9 cellular contexts compared by ENCODE assay signal in genomic region chr3:186060222-186060621, GRCh38. TPM values are rescaled to one million over a fixed set of nuclear protein-coding genes. Genes with fewer than 3 reads are reported as not detected.
DNase-seq lines count a peak whose midpoint lies in the region; ATAC-seq lines count a peak whose summit lies in the region.
"Had no signal": no experiment of that assay in that cellular context is flagged by ENCODE, and none has a peak within 500 bp of the region (broad histone marks: within the 10 kb centered on the region; RNA-seq: fewer than 3 reads in every experiment).

No MANE protein-coding gene starts in this region.

- no peak overlapping the region for H3K4me3 ChIP-seq in Jurkat, Clone E6-1 (ENCODE audit: low read length)
- H3K4me3 ChIP-seq: adrenal gland had no signal

- no peaks in the 10 kb centered on the region for H3K9me3 Mint-ChIP-seq in activated T-cell treated with anti-CD3 and anti-CD28 coated beads, Interleukin-2, amount 50 U/mL, for 4 hours

- no peak overlapping the region for H3K4me3 Mint-ChIP-seq in activated T-cell treated with anti-CD3 and anti-CD28 coated beads, Interleukin-2, amount 50 U/mL, for 4 hours

- no peak for DNase-seq in activated T-cell treated with anti-CD3 and anti-CD28 coated beads, Interleukin-2, amount 50 U/mL, for 4 hours
- no peak for DNase-seq in activated T-cell treated with anti-CD3 and anti-CD28 coated beads, Interleukin-2, amount 50 U/mL, for 1 hour
- peak; percentile 100 for DNase-seq in Jurkat, Clone E6-1 (ENCODE audit: low read depth, low spot score)
- peak; percentile 57 for DNase-seq in stimulated activated CD8-positive, alpha-beta memory T cell treated with anti-CD3 and anti-CD28 coated beads, Interleukin-4, amount 100 ng/mL, for 48 hours
- DNase-seq in NCI-H187 (lab: John Stamatoyannopoulos, UW): no peak
- DNase-seq in CD1c-positive myeloid dendritic cell (ENCODE audit: extremely low spot score): no peak
- no peak for DNase-seq in activated CD8-positive, alpha-beta memory T cell treated with anti-CD3 and anti-CD28 coated beads, Interleukin-2, amount 50 U/mL, for 48 hours
- DNase-seq: adrenal gland had no signal

- ATAC-seq in activated T-cell treated with anti-CD3 and anti-CD28 coated beads, Interleukin-2, amount 50 U/mL, for 4 hours: peak; percentile 94 to 96
- peak; percentile 79 for ATAC-seq in GM21786 (IDR thresholded peaks at IDR 0.05; ENCODE audit: unreplicated experiment)

- peaks cover 30% of the 10 kb centered on the region for H3K27me3 Mint-ChIP-seq in activated T-cell treated with anti-CD3 and anti-CD28 coated beads, Interleukin-2, amount 50 U/mL, for 4 hours (ENCODE audit: low read depth)

- H3K4me1 Mint-ChIP-seq in activated T-cell treated with anti-CD3 and anti-CD28 coated beads, Interleukin-2, amount 50 U/mL, for 4 hours (ENCODE audit: low read depth): peaks cover 10% of the 10 kb centered on the region

- no peaks in the 10 kb centered on the region for H3K36me3 Mint-ChIP-seq in activated T-cell treated with anti-CD3 and anti-CD28 coated beads, Interleukin-2, amount 50 U/mL, for 4 hours (ENCODE audit: insufficient read depth)

RNA-seq across cellular contexts. Expression of gene ETV5, which starts 48.7 kb away (rescaled TPM):
- total RNA-seq in activated T-cell treated with anti-CD3 and anti-CD28 coated beads, Interleukin-2, amount 50 U/mL, for 4 hours: 1 to 10 TPM in 1 of 3 donors, under 1 TPM in 2; 0.66 to 1.2 (median 0.81) TPM
- polyA plus RNA-seq in Jurkat, Clone E6-1 (2012; ENCODE audit: insufficient read depth, insufficient read length): 8.7 TPM

Comparison
In these comparisons a context has a peak if more than half of its experiments do, and no peak if none do; other contexts are left out.
1. DNase-seq: peak in Jurkat, Clone E6-1 (single experiment) and stimulated activated CD8-positive, alpha-beta memory T cell treated with anti-CD3 and anti-CD28 coated beads, Interleukin-4, amount 100 ng/mL, for 48 hours (single experiment); none in activated T-cell treated with anti-CD3 and anti-CD28 coated beads, Interleukin-2, amount 50 U/mL, for 4 hours (single experiment), activated T-cell treated with anti-CD3 and anti-CD28 coated beads, Interleukin-2, amount 50 U/mL, for 1 hour (single experiment), NCI-H187 (0 of 2), CD1c-positive myeloid dendritic cell (single experiment) and activated CD8-positive, alpha-beta memory T cell treated with anti-CD3 and anti-CD28 coated beads, Interleukin-2, amount 50 U/mL, for 48 hours (single experiment).